ENCODE assay signal across 15 cellular contexts in genomic region chr3:61141697-61142096, GRCh38.
DNase-seq lines count a peak whose midpoint lies in the region; ATAC-seq and TF ChIP-seq lines count a peak whose summit lies in the region.
"Had no signal": no experiment of that assay in that cellular context is flagged by ENCODE, and none has a peak within 500 bp of the region (broad histone marks: within the 10 kb centered on the region; RNA-seq: fewer than 3 reads in every experiment).

No MANE protein-coding gene starts in this region.

- H3K9ac ChIP-seq in HCT116 (ENCODE audit: low read length) (no peak overlapping the region), NT2/D1 (ENCODE audit: insufficient read length, low read depth) (no peak overlapping the region), iPS-18a (ENCODE audit: low read length) (peak overlapping the region; percentile 14), neuronal stem cell (ENCODE audit: low read depth, low read length, poor library complexity) (no peak overlapping the region)

- H3K14ac ChIP-seq in neuronal stem cell (ENCODE audit: low read length): no peak overlapping the region

- H4K91ac ChIP-seq in neuronal stem cell (ENCODE audit: low read depth, low read length, poor library complexity): no peak overlapping the region

- no peak for TF ChIP-seq RAD21 in HCT116 (IDR thresholded peaks at IDR 0.05; ENCODE audit: low read depth)

- WGBS in neuronal stem cell (ENCODE audit: extremely low coverage in 2 of 2, insufficient read length in 2 of 2, insufficient replicate concordance in 1 of 2), 2 donors: no CpG with 5 or more reads among the region's 3 CpGs

- H2BK120ac ChIP-seq in neuronal stem cell (ENCODE audit: low read depth, low read length): no peak overlapping the region

- no peak overlapping the region for H3K18ac ChIP-seq in neuronal stem cell (ENCODE audit: low read length)

- H3K4me1 ChIP-seq in HCT116 (ENCODE audit: control insufficient read depth in 1 of 2, insufficient read depth in 2 of 2, low read length in 2 of 2): peaks cover 0 to 11% of the 10 kb centered on the region in 2 experiments; a peak in 1 of 4 replicates
- H3K4me1 ChIP-seq in NT2/D1 (ENCODE audit: insufficient read depth, insufficient read length): no peaks in the 10 kb centered on the region
- H3K4me1 ChIP-seq in iPS-18a (ENCODE audit: control insufficient read depth, low read depth, low read length): peaks cover 21% of the 10 kb centered on the region
- peaks cover 5 to 14% of the 10 kb centered on the region in 2 donors for H3K4me1 ChIP-seq in neuronal stem cell (ENCODE audit: control insufficient read depth in 2 of 2, insufficient read depth in 1 of 2, low read depth in 1 of 2, low read length in 2 of 2)

- H2BK15ac ChIP-seq in neuronal stem cell (ENCODE audit: low read length): no peak overlapping the region

- no peak for ATAC-seq in HCT116

- H2AFZ ChIP-seq in HCT116 (ENCODE audit: low read depth, low read length, poor library complexity, severe bottlenecking): no peak overlapping the region
- H2AFZ ChIP-seq in neuronal stem cell (ENCODE audit: low read length): peak overlapping the region; percentile 58
- H2AFZ ChIP-seq: PC-9 had no signal

- no peaks in the 10 kb centered on the region for H4K20me1 ChIP-seq in HCT116 (ENCODE audit: insufficient read depth)

- H3K79me2 ChIP-seq in HCT116 (ENCODE audit: insufficient read depth, low read length): no peaks in the 10 kb centered on the region

- RAD21 ChIA-PET in HCT116 (lab: Charles Lee; ENCODE audit: low non-redundant PET in 1 of 2, low total read pairs in 2 of 2, uncharacterized antibody in 2 of 2, unreplicated experiment in 2 of 2): no interaction called here

- DNase-seq in HCT116 (ENCODE audit: low read depth, low spot score) (no peak), NT2/D1 (ENCODE audit: low read depth, low spot score) (peak; percentile 85), neuronal stem cell (ENCODE audit: low spot score) (peak; percentile 1), T1000 (lab: John Stamatoyannopoulos, UW) (no peak), NCI-H446 treated with DMSO at 0.1 percent for 48 hours (lab: John Stamatoyannopoulos, UW) (no peak), AG08395 (ENCODE audit: low spot score) (no peak)
- DNase-seq: CD8-positive, alpha-beta memory T cell; DMS 273 treated with DMSO at 0.1 percent for 48 hours; KG1; NCI-H1092; NCI-H1694 treated with DMSO at 0.1 percent for 48 hours; NCI-H345; NCI-H748 treated with DMSO at 0.1 percent for 48 hours; PC-9 had no signal

- no peak overlapping the region for H2AK5ac ChIP-seq in neuronal stem cell (ENCODE audit: low read depth, low read length)

- H3K4me3 ChIP-seq in HCT116 (replicated peaks in 1 of 2; ENCODE audit: low read depth in 1 of 2, low read length in 2 of 2) (no peak overlapping the region), NT2/D1 (ENCODE audit: insufficient read length, low read depth) (no peak overlapping the region), iPS-18a (ENCODE audit: low read length) (peak overlapping the region; percentile 19), neuronal stem cell (ENCODE audit: low read length in 2 of 2) (peak overlapping the region in 1 of 2 donors; percentile 18)
- H3K4me3 ChIP-seq: PC-9 had no signal

- no TSS peak for BruUV-seq in HCT116 (replicated peaks; lab: Mats Ljungman, UMichigan)

- intact Hi-C loops in HCT116 (cut with micrococcal nuclease): no loop called here

- CTCF ChIA-PET in HCT116 (lab: Charles Lee): interaction anchor here (1.5 kb wide), 1 partner anchor 31 kb away, joined by 3 read pairs; no protein-coding TSS in a partner anchor

- POLR2A ChIA-PET in HCT116 (lab: Charles Lee): no interaction called here

- H3K23ac ChIP-seq in neuronal stem cell (ENCODE audit: low read depth, low read length, poor library complexity): no peak overlapping the region

- TF ChIP-seq POLR2A in HCT116 (IDR thresholded peaks at IDR 0.05; ENCODE audit: borderline replicate concordance, extremely low read depth, insufficient read depth, insufficient read length): no peak

- H3K36me3 ChIP-seq in HCT116 (ENCODE audit: control insufficient read depth in 1 of 2, insufficient read depth in 2 of 2, low read length in 2 of 2): no peaks in the 10 kb centered on the region
- no peaks in the 10 kb centered on the region for H3K36me3 ChIP-seq in NT2/D1 (ENCODE audit: insufficient read depth, insufficient read length, low read length)
- H3K36me3 ChIP-seq in iPS-18a (ENCODE audit: control insufficient read depth, low read depth, low read length): no peaks in the 10 kb centered on the region
- H3K36me3 ChIP-seq in neuronal stem cell (replicated peaks in 1 of 2; ENCODE audit: control insufficient read depth in 2 of 2, insufficient read depth in 2 of 2, low read length in 2 of 2): no peaks in the 10 kb centered on the region

- no peak overlapping the region for H3K4ac ChIP-seq in neuronal stem cell (ENCODE audit: low read length)

- no peaks in the 10 kb centered on the region for H3K9me2 ChIP-seq in HCT116 (ENCODE audit: insufficient read depth)

- no peak overlapping the region for H2BK12ac ChIP-seq in neuronal stem cell (ENCODE audit: low read length)

- H3K27ac ChIP-seq in HCT116 (ENCODE audit: low read depth, low read length) (no peak overlapping the region), iPS-18a (ENCODE audit: low read length) (no peak overlapping the region), neuronal stem cell (replicated peaks; ENCODE audit: low read length) (no peak overlapping the region)
- H3K27ac ChIP-seq: PC-9 had no signal

- TF ChIP-seq CTCF in HCT116 (IDR thresholded peaks at IDR 0.05 in 2 of 3, conservative IDR thresholded peaks at IDR 0.05 in 1 of 3; ENCODE audit: borderline replicate concordance in 1 of 3, insufficient read depth in 1 of 3, low read depth in 2 of 3, low read length in 2 of 3): no peak

- H3K27me3 ChIP-seq in HCT116 (ENCODE audit: insufficient read depth, low read length): no peaks in the 10 kb centered on the region
- no peaks in the 10 kb centered on the region for H3K27me3 ChIP-seq in NT2/D1 (ENCODE audit: insufficient read depth, insufficient read length)
- H3K27me3 ChIP-seq in iPS-18a (ENCODE audit: control insufficient read depth, insufficient read depth, low read length): no peaks in the 10 kb centered on the region
- H3K27me3 ChIP-seq in neuronal stem cell (ENCODE audit: control insufficient read depth in 3 of 3, insufficient read depth in 3 of 3, low read depth in 1 of 3, low read length in 3 of 3): no peaks in the 10 kb centered on the region

- H3K79me1 ChIP-seq in neuronal stem cell (ENCODE audit: low read depth, low read length): no peaks in the 10 kb centered on the region

- H3K9me3 ChIP-seq in HCT116 (ENCODE audit: control insufficient read depth in 1 of 2, insufficient read depth in 1 of 2, low read depth in 1 of 2, low read length in 2 of 2): no peaks in the 10 kb centered on the region
- H3K9me3 ChIP-seq in NT2/D1 (ENCODE audit: insufficient read depth, low read length): peaks cover 28% of the 10 kb centered on the region
- no peaks in the 10 kb centered on the region for H3K9me3 ChIP-seq in iPS-18a (ENCODE audit: control insufficient read depth, low read depth, low read length)
- peaks cover 0 to 5% of the 10 kb centered on the region in 2 donors for H3K9me3 ChIP-seq in neuronal stem cell (replicated peaks in 1 of 2; ENCODE audit: control insufficient read depth in 2 of 2, insufficient read depth in 1 of 2, low read depth in 1 of 2, low read length in 2 of 2)

- no peak overlapping the region for H4K8ac ChIP-seq in neuronal stem cell (ENCODE audit: low read depth, low read length)

- H3K4me2 ChIP-seq in HCT116 (ENCODE audit: low read length): peak overlapping the region; percentile 8; the same call in 1 of the 2 replicates
- H3K4me2 ChIP-seq in neuronal stem cell (ENCODE audit: insufficient read depth, low read length, poor library complexity, severe bottlenecking): no peak overlapping the region
- H3K4me2 ChIP-seq: PC-9 had no signal

- H2BK5ac ChIP-seq in neuronal stem cell (ENCODE audit: low read length): no peak overlapping the region

TF ChIP-seq in HCT116, 20 proteins besides CTCF, POLR2A, EP300 and RAD21:
- TF ChIP-seq ZFX (IDR thresholded peaks at IDR 0.05) (no peak), SIN3A (IDR thresholded peaks at IDR 0.05; ENCODE audit: low read depth) (no peak), ZNF274 (IDR thresholded peaks at IDR 0.05; ENCODE audit: low read depth, low read length) (no peak), REST (IDR thresholded peaks at IDR 0.05; ENCODE audit: low read depth) (no peak), ELF1 (IDR thresholded peaks at IDR 0.05; ENCODE audit: borderline replicate concordance, low read depth) (no peak), CBX3 (IDR thresholded peaks at IDR 0.05; ENCODE audit: low read depth) (no peak), CEBPB (IDR thresholded peaks at IDR 0.05; ENCODE audit: low read depth) (no peak), MAX (IDR thresholded peaks at IDR 0.05) (no peak), YY1 (IDR thresholded peaks at IDR 0.05; ENCODE audit: extremely low read depth, insufficient replicate concordance, low read depth, low read length) (no peak)
TF ChIP-seq in HCT116: peak in this region for 0.

Comparison
In these comparisons a context has a peak if more than half of its experiments do, and no peak if none do; other contexts are left out.
1. DNase-seq: peak in NT2/D1 (single experiment) and neuronal stem cell (single experiment); none in HCT116 (single experiment), T1000 (single experiment), NCI-H446 treated with DMSO at 0.1 percent for 48 hours (single experiment) and AG08395 (single experiment).